Comparison of ENCODE assay signal across 1 cellular context in the genomic region with DNA sequence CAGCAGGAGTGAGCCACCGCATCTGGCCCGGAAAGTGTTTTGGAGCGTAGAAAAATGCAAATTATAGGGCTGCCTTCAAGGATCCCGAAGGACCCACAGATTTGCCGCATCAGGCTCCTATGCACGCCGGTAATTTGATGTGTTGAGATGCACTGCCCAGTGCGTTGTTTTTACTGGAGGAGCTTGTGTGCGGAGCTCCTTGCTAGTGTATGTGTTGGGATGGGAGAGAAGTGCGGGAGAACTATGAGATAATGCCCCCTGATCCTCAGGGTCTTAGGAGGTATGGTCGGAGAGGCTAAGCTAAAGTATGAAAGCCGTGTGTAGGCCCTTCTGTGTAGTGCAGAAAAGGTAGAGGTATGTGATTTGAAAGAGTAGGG.
A peak's percentile ranks its signal among the peaks of the same experiment; 100 is the strongest.
TF ChIP-seq lines count a peak whose summit lies in the region.

No MANE protein-coding gene starts in this region.

TF ChIP-seq in K562, 482 proteins besides CTCF, POLR2A, EP300 and RAD21 (continued from another document):
- TF ChIP-seq NR4A1 (CRISPR knock-in tag; IDR thresholded peaks at IDR 0.05) (no peak), NR4A1 (tag; IDR thresholded peaks at IDR 0.05) (0 out of 2 replicates have a peak, but pooled peaks have one; percentile 7), NR1H2 (CRISPR knock-in tag; IDR thresholded peaks at IDR 0.05) (no peak), NRF1 (conservative IDR thresholded peaks at IDR 0.05 in 1 of 2, IDR thresholded peaks at IDR 0.05 in 1 of 2) (no peak), MAFK (IDR thresholded peaks at IDR 0.05; ENCODE audit: low read length) (no peak), RFX1 (IDR thresholded peaks at IDR 0.05) (no peak), CXXC5 (CRISPR knock-in tag; IDR thresholded peaks at IDR 0.05) (no peak), XRCC3 (IDR thresholded peaks at IDR 0.05) (no peak), MEIS2 (IDR thresholded peaks at IDR 0.05; ENCODE audit: partially characterized antibody) (no peak), HDGF (IDR thresholded peaks at IDR 0.05) (0 out of 2 replicates have a peak, but pooled peaks have one; percentile 71), BACH1 (tag; IDR thresholded peaks at IDR 0.05) (0 out of 2 replicates have a peak, but pooled peaks have one; percentile 9), HNRNPUL1 (IDR thresholded peaks at IDR 0.05; ENCODE audit: low read length) (no peak), NEUROD1 (IDR thresholded peaks at IDR 0.05; ENCODE audit: borderline replicate concordance, low read depth, low read length, partially characterized antibody) (no peak), ZSCAN29 (IDR thresholded peaks at IDR 0.05) (no peak), NFRKB (IDR thresholded peaks at IDR 0.05; ENCODE audit: low read depth) (0 out of 2 replicates have a peak, but pooled peaks have one; percentile 7), KDM1A (IDR thresholded peaks at IDR 0.05) (peak in 1 of 2 experiments; percentile 33; a peak in 1 of 4 replicates), ZNF431 (CRISPR knock-in tag; IDR thresholded peaks at IDR 0.05) (no peak), IRF2 (CRISPR knock-in tag; IDR thresholded peaks at IDR 0.05) (no peak)
- TF ChIP-seq, protein P1, sequence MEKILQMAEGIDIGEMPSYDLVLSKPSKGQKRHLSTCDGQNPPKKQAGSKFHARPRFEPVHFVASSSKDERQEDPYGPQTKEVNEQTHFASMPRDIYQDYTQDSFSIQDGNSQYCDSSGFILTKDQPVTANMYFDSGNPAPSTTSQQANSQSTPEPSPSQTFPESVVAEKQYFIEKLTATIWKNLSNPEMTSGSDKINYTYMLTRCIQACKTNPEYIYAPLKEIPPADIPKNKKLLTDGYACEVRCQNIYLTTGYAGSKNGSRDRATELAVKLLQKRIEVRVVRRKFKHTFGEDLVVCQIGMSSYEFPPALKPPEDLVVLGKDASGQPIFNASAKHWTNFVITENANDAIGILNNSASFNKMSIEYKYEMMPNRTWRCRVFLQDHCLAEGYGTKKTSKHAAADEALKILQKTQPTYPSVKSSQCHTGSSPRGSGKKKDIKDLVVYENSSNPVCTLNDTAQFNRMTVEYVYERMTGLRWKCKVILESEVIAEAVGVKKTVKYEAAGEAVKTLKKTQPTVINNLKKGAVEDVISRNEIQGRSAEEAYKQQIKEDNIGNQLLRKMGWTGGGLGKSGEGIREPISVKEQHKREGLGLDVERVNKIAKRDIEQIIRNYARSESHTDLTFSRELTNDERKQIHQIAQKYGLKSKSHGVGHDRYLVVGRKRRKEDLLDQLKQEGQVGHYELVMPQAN (IDR thresholded peaks at IDR 0.05; ENCODE audit: borderline replicate concordance) = 0 out of 2 replicates have a peak, but pooled peaks have one; percentile 47
- TF ChIP-seq, protein P2, sequence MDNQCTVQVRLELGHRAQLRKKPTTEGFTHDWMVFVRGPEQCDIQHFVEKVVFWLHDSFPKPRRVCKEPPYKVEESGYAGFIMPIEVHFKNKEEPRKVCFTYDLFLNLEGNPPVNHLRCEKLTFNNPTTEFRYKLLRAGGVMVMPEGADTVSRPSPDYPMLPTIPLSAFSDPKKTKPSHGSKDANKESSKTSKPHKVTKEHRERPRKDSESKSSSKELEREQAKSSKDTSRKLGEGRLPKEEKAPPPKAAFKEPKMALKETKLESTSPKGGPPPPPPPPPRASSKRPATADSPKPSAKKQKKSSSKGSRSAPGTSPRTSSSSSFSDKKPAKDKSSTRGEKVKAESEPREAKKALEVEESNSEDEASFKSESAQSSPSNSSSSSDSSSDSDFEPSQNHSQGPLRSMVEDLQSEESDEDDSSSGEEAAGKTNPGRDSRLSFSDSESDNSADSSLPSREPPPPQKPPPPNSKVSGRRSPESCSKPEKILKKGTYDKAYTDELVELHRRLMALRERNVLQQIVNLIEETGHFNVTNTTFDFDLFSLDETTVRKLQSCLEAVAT (IDR thresholded peaks at IDR 0.05) = peak in 1 of 2 experiments; percentile 13; a peak in 3 of 4 replicates
- TF ChIP-seq, protein P3, sequence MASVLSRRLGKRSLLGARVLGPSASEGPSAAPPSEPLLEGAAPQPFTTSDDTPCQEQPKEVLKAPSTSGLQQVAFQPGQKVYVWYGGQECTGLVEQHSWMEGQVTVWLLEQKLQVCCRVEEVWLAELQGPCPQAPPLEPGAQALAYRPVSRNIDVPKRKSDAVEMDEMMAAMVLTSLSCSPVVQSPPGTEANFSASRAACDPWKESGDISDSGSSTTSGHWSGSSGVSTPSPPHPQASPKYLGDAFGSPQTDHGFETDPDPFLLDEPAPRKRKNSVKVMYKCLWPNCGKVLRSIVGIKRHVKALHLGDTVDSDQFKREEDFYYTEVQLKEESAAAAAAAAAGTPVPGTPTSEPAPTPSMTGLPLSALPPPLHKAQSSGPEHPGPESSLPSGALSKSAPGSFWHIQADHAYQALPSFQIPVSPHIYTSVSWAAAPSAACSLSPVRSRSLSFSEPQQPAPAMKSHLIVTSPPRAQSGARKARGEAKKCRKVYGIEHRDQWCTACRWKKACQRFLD (CRISPR knock-in tag; IDR thresholded peaks at IDR 0.05) = peak; percentile 66; the same call in 1 of the 2 replicates
- TF ChIP-seq, protein P4, sequence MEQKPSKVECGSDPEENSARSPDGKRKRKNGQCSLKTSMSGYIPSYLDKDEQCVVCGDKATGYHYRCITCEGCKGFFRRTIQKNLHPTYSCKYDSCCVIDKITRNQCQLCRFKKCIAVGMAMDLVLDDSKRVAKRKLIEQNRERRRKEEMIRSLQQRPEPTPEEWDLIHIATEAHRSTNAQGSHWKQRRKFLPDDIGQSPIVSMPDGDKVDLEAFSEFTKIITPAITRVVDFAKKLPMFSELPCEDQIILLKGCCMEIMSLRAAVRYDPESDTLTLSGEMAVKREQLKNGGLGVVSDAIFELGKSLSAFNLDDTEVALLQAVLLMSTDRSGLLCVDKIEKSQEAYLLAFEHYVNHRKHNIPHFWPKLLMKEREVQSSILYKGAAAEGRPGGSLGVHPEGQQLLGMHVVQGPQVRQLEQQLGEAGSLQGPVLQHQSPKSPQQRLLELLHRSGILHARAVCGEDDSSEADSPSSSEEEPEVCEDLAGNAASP (IDR thresholded peaks at IDR 0.05) = 0 out of 2 replicates have a peak, but pooled peaks have one; percentile 31
- TF ChIP-seq, protein P5, sequence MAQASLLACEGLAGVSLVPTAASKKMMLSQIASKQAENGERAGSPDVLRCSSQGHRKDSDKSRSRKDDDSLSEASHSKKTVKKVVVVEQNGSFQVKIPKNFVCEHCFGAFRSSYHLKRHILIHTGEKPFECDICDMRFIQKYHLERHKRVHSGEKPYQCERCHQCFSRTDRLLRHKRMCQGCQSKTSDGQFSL (CRISPR knock-in tag; IDR thresholded peaks at IDR 0.05) = no peak
- TF ChIP-seq, protein P5 (tag; IDR thresholded peaks at IDR 0.05) = 0 out of 4 replicates have a peak, but pooled peaks of 1 of the 2 experiments have one; percentile 28
